Comparison of ENCODE assay signal across 8 cellular contexts in genomic region chr6:125919618-125920017, GRCh38. TPM values are rescaled to one million over a fixed set of nuclear protein-coding genes. Genes with fewer than 3 reads are reported as not detected.
DNase-seq lines count a peak whose midpoint lies in the region; TF ChIP-seq lines count a peak whose summit lies in the region.

No MANE protein-coding gene starts in this region.

- no peak for TF ChIP-seq CTCF in fibroblast of pulmonary artery (IDR thresholded peaks at IDR 0.05; ENCODE audit: low read length, missing control alignments)
- TF ChIP-seq CTCF in suprapubic skin (IDR thresholded peaks at IDR 0.05) = no peak
- TF ChIP-seq CTCF in progenitor cell of endocrine pancreas (IDR thresholded peaks at IDR 0.05; ENCODE audit: unreplicated experiment) = no peak

- H3K27me3 Mint-ChIP-seq in activated CD4-positive, alpha-beta T cell treated with anti-CD3 and anti-CD28 coated beads, Interleukin-2, amount 10 ng/mL, durations not matched to agents 7 days and 5 days = no peaks in the 10 kb centered on the region
- no peaks in the 10 kb centered on the region for H3K27me3 Mint-ChIP-seq in progenitor cell of endocrine pancreas

- CTCF ChIA-PET in activated CD4-positive, alpha-beta T cell treated with anti-CD3 and anti-CD28 coated beads, Interleukin-2, amount 10 ng/mL, durations not matched to agents 7 days and 5 days (lab: Charles Lee) = interaction anchor here (1.2 to 5.8 kb wide), 4 partner anchors 13 to 37 kb away, joined by 3 to 33 read pairs (median 9); partner anchors contain the start of gene HINT3

- H3K4me1 Mint-ChIP-seq in activated CD4-positive, alpha-beta T cell treated with anti-CD3 and anti-CD28 coated beads, Interleukin-2, amount 10 ng/mL, durations not matched to agents 7 days and 5 days = peaks cover 61% of the 10 kb centered on the region
- H3K4me1 Mint-ChIP-seq in progenitor cell of endocrine pancreas (ENCODE audit: low read depth) = peaks cover 12% of the 10 kb centered on the region

- H3K4me1 ChIP-seq in SJSA1 (replicated peaks) = peaks cover 15% of the 10 kb centered on the region
- H3K4me1 ChIP-seq in suprapubic skin = peaks cover 40% of the 10 kb centered on the region

- H3K9me3 Mint-ChIP-seq in activated CD4-positive, alpha-beta T cell treated with anti-CD3 and anti-CD28 coated beads, Interleukin-2, amount 10 ng/mL, durations not matched to agents 7 days and 5 days = no peaks in the 10 kb centered on the region
- no peaks in the 10 kb centered on the region for H3K9me3 Mint-ChIP-seq in progenitor cell of endocrine pancreas (ENCODE audit: low read depth)

- peak overlapping the region; percentile 71; the same call in 1 of the 2 replicates for H3K27ac ChIP-seq in SJSA1
- H3K27ac ChIP-seq in suprapubic skin = peak overlapping the region; percentile 83

- H3K36me3 ChIP-seq in SJSA1 (no peaks in the 10 kb centered on the region; the same call in 1 of the 2 replicates), suprapubic skin (peaks cover 53% of the 10 kb centered on the region)

- H3K9me3 ChIP-seq in SJSA1 (replicated peaks) (no peaks in the 10 kb centered on the region), suprapubic skin (no peaks in the 10 kb centered on the region)

- POLR2A ChIA-PET in activated CD4-positive, alpha-beta T cell treated with anti-CD3 and anti-CD28 coated beads, Interleukin-2, amount 10 ng/mL, durations not matched to agents 7 days and 5 days (lab: Charles Lee) = interaction anchor here (0.6 to 2.0 kb wide), 2 partner anchors 112 to 129 kb away, joined by 4 to 13 read pairs; partner anchors contain the start of gene NCOA7

- no peak for TF ChIP-seq EP300 in suprapubic skin (IDR thresholded peaks at IDR 0.05)

- 63% methylated on average over 3 of the region's 3 CpGs for WGBS in suprapubic skin

- TF ChIP-seq POLR2A in suprapubic skin (IDR thresholded peaks at IDR 0.05) = no peak

- no peak overlapping the region for H3K4me3 ChIP-seq in SJSA1
- H3K4me3 ChIP-seq in fibroblast of pulmonary artery (replicated peaks; ENCODE audit: low read depth, low read length) = peak overlapping the region; percentile 60
- peak overlapping the region; percentile 39 for H3K4me3 ChIP-seq in suprapubic skin

- peak overlapping the region; percentile 84 for H3K4me3 Mint-ChIP-seq in activated CD4-positive, alpha-beta T cell treated with anti-CD3 and anti-CD28 coated beads, Interleukin-2, amount 10 ng/mL, durations not matched to agents 7 days and 5 days
- H3K4me3 Mint-ChIP-seq in progenitor cell of endocrine pancreas (ENCODE audit: low read depth) = no peak overlapping the region

- H3K27ac Mint-ChIP-seq in activated CD4-positive, alpha-beta T cell treated with anti-CD3 and anti-CD28 coated beads, Interleukin-2, amount 10 ng/mL, durations not matched to agents 7 days and 5 days = peak overlapping the region; percentile 95
- no peak overlapping the region for H3K27ac Mint-ChIP-seq in progenitor cell of endocrine pancreas

- DNase-seq in activated CD4-positive, alpha-beta T cell treated with anti-CD3 and anti-CD28 coated beads, Interleukin-2, amount 10 ng/mL, durations not matched to agents 7 days and 5 days = no peak
- DNase-seq in activated CD4-positive, alpha-beta T cell treated with anti-CD3 and anti-CD28 coated beads for 48 hours = no peak
- DNase-seq in SJSA1 (ENCODE audit: low read depth in 1 of 2, low spot score in 2 of 2) = no peak
- no peak for DNase-seq in fibroblast of pulmonary artery (ENCODE audit: low read depth)
- DNase-seq in suprapubic skin (ENCODE audit: low spot score in 2 of 2) = no peak
- DNase-seq in NCI-H146 treated with DMSO at 0.1 percent for 48 hours (lab: John Stamatoyannopoulos, UW; ENCODE audit: unreplicated experiment) = no peak
- DNase-seq in nucleus accumbens (lab: John Stamatoyannopoulos, UW) = no peak
- no peak for DNase-seq in progenitor cell of endocrine pancreas (ENCODE audit: low spot score, unreplicated experiment)

- H3K36me3 Mint-ChIP-seq in activated CD4-positive, alpha-beta T cell treated with anti-CD3 and anti-CD28 coated beads, Interleukin-2, amount 10 ng/mL, durations not matched to agents 7 days and 5 days (ENCODE audit: low read depth) = peaks cover 74% of the 10 kb centered on the region
- peaks cover 14% of the 10 kb centered on the region for H3K36me3 Mint-ChIP-seq in progenitor cell of endocrine pancreas (ENCODE audit: insufficient read depth)

- no peaks in the 10 kb centered on the region for H3K27me3 ChIP-seq in SJSA1 (replicated peaks)
- H3K27me3 ChIP-seq in suprapubic skin = no peaks in the 10 kb centered on the region

RNA-seq across cellular contexts. Expression of gene HINT3, which starts 37.0 kb away (rescaled TPM):
- 1 to 10 TPM; 7.5 to 8.3 TPM for total RNA-seq in activated CD4-positive, alpha-beta T cell treated with anti-CD3 and anti-CD28 coated beads, Interleukin-2, amount 10 ng/mL, durations not matched to agents 7 days and 5 days
- total RNA-seq in SJSA1 (2014; rRNA removed; shearing (Covaris generic)) = 16.9 and 26.2 TPM in 2 replicates
- 10 to 100 TPM; 12.5 to 27.0 (median 16.6) TPM for total RNA-seq in suprapubic skin
- total RNA-seq in progenitor cell of endocrine pancreas = 20.7 and 20.9 TPM in 2 replicates
